ENCODE assay signal across 10 cellular contexts in the genomic region with DNA sequence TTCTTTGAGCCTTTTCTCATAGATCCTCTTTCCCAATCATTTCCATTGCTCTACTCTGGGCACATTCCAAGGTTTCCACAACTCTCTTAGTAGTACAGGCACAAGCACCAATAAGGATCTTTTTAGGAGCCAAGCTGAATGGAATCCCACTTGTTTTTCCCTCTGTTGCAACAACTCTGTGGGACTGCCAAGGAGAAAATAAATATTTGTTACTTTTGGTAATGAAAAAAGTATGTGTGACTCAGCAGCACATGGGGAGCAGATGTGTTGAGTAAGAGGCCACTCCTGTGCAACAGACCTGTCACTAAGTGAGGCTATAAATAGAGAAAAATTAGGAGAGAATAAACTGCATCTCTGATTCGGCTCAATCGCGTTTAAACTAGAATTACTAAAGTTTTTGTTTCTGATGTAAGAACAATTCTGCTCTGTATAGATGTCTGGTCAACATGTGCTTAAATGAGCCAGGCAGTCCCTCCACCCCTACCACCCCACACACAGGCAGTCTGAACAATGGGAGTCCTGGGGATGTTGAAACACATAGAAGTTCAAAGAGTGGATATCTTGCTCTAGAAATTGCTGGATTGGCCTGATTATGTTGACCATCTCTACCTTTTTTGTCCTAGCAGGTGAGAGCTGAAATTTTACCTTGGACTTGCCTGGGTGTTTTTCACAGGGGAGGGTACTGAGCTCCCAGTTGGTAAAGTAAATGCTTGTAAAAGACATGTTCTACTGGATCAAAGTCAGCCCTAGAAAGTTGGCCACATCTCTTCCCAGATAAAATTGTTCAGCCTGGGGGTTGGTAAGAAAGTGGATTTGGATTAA.
DNase-seq lines count a peak whose midpoint lies in the region; ATAC-seq and TF ChIP-seq lines count a peak whose summit lies in the region.
"Had no signal": no experiment of that assay in that cellular context is flagged by ENCODE, and none has a peak within 500 bp of the region (broad histone marks: within the 10 kb centered on the region; RNA-seq: fewer than 3 reads in every experiment).

No MANE protein-coding gene starts in this region.

- peak overlapping the region; percentile 51 for H3K4me2 ChIP-seq in fibroblast of lung (ENCODE audit: extremely low read depth, insufficient read depth, low read length)

- ATAC-seq in omental fat pad (ENCODE audit: low FRiP score) (peak; percentile 99), HG03159 (IDR thresholded peaks at IDR 0.05; ENCODE audit: unreplicated experiment) (no peak)

- H3K4me3 Mint-ChIP-seq in Caco-2 (ENCODE audit: unreplicated experiment): peak overlapping the region; percentile 8

- no peaks in the 10 kb centered on the region for H3K79me2 ChIP-seq in fibroblast of lung (ENCODE audit: control insufficient read depth, insufficient read depth, low read length)

- H3K27ac ChIP-seq in fibroblast of lung (ENCODE audit: insufficient read depth, low read length): peak overlapping the region; percentile 70
- H3K27ac ChIP-seq: VCaP had no signal

- CTCF ChIA-PET in Caco-2 (lab: Charles Lee): no interaction called here

- TF ChIP-seq CTCF in Caco-2 (IDR thresholded peaks at IDR 0.05; ENCODE audit: insufficient read depth in 1 of 2, low read depth in 1 of 2, low read length in 1 of 2, severe bottlenecking in 1 of 2, unreplicated experiment in 1 of 2) (no peak), fibroblast of lung (conservative IDR thresholded peaks at IDR 0.05 in 1 of 2, IDR thresholded peaks at IDR 0.05 in 1 of 2; ENCODE audit: low read depth in 1 of 2, low read length in 2 of 2) (no peak), omental fat pad (IDR thresholded peaks at IDR 0.05) (no peak)

- H3K4me3 ChIP-seq in Caco-2 (ENCODE audit: low read depth, low read length): no peak overlapping the region
- no peak overlapping the region for H3K4me3 ChIP-seq in fibroblast of lung (replicated peaks in 1 of 4; ENCODE audit: control extremely low read depth in 1 of 4, insufficient read depth in 1 of 4, low read depth in 3 of 4, low read length in 4 of 4)

- no peaks in the 10 kb centered on the region for H3K27me3 Mint-ChIP-seq in Caco-2 (ENCODE audit: insufficient read depth, unreplicated experiment)

- H3K4me1 Mint-ChIP-seq in Caco-2 (ENCODE audit: low read depth, unreplicated experiment): peaks cover 39% of the 10 kb centered on the region

- H3K27me3 ChIP-seq in Caco-2 (replicated peaks; ENCODE audit: control insufficient read depth, insufficient read depth, low read length) (no peaks in the 10 kb centered on the region), fibroblast of lung (ENCODE audit: control insufficient read depth, insufficient read depth, low read length) (no peaks in the 10 kb centered on the region)

- peaks cover 7% of the 10 kb centered on the region for H3K36me3 Mint-ChIP-seq in Caco-2 (ENCODE audit: insufficient read depth, unreplicated experiment)

- DNase-seq in Caco-2: peak; percentile 47 to 65
- DNase-seq in NCI-H774 (lab: John Stamatoyannopoulos, UW): peak; percentile 18
- peak; percentile 97 to 99 for DNase-seq in fibroblast of lung (ENCODE audit: low read depth in 2 of 2)
- DNase-seq in omental fat pad (ENCODE audit: low spot score): peak; percentile 49
- no peak for DNase-seq in ecto neural progenitor cell (ENCODE audit: low spot score)
- no peak for DNase-seq in NAMALWA (ENCODE audit: low spot score)
- no peak for DNase-seq in activated T-cell treated with anti-CD3 and anti-CD28 coated beads for 4 hours
- DNase-seq: erythroblast had no signal

- TSS peak; percentile 77 for BruUV-seq in Caco-2 (replicated peaks; lab: Mats Ljungman, UMichigan)

- no peak overlapping the region for H3K9ac ChIP-seq in fibroblast of lung (ENCODE audit: insufficient read depth, low read length)

- H3K4me1 ChIP-seq in Caco-2 (peaks cover 44% of the 10 kb centered on the region), fibroblast of lung (ENCODE audit: control insufficient read depth, extremely low read depth, insufficient read depth, low read length) (peaks cover 2% of the 10 kb centered on the region)

- POLR2A ChIA-PET in Caco-2 (lab: Charles Lee): no interaction called here

- intact Hi-C loops in Caco-2 (cut with micrococcal nuclease; ENCODE audit: unreplicated experiment): loop anchor here (1.0 kb wide), 1 partner anchor 25 kb away; no protein-coding TSS in a partner anchor

- peak overlapping the region; percentile 86 for H3K27ac Mint-ChIP-seq in Caco-2 (ENCODE audit: unreplicated experiment)

- H3K36me3 ChIP-seq in Caco-2 (ENCODE audit: control insufficient read depth, insufficient read depth, low read length) (no peaks in the 10 kb centered on the region), fibroblast of lung (ENCODE audit: control insufficient read depth, insufficient read depth, low read length) (no peaks in the 10 kb centered on the region)

- no peaks in the 10 kb centered on the region for H3K9me3 Mint-ChIP-seq in Caco-2 (ENCODE audit: unreplicated experiment)

- H2AFZ ChIP-seq in fibroblast of lung (ENCODE audit: low read length): no peak overlapping the region

- no peaks in the 10 kb centered on the region for H4K20me1 ChIP-seq in fibroblast of lung (ENCODE audit: control insufficient read depth, extremely low read depth, insufficient read depth, low read length)

- no peaks in the 10 kb centered on the region for H3K9me3 ChIP-seq in Caco-2
- no peaks in the 10 kb centered on the region for H3K9me3 ChIP-seq in fibroblast of lung (ENCODE audit: control insufficient read depth, insufficient read depth, low read depth, low read length)

Comparison
In these comparisons a context has a peak if more than half of its experiments do, and no peak if none do; other contexts are left out.
1. DNase-seq: peak in Caco-2 (2 of 2), NCI-H774 (single experiment), fibroblast of lung (2 of 2) and omental fat pad (single experiment); none in ecto neural progenitor cell (single experiment), NAMALWA (single experiment) and activated T-cell treated with anti-CD3 and anti-CD28 coated beads for 4 hours (single experiment).